1 cellular context compared by ENCODE assay signal in the genomic region with DNA sequence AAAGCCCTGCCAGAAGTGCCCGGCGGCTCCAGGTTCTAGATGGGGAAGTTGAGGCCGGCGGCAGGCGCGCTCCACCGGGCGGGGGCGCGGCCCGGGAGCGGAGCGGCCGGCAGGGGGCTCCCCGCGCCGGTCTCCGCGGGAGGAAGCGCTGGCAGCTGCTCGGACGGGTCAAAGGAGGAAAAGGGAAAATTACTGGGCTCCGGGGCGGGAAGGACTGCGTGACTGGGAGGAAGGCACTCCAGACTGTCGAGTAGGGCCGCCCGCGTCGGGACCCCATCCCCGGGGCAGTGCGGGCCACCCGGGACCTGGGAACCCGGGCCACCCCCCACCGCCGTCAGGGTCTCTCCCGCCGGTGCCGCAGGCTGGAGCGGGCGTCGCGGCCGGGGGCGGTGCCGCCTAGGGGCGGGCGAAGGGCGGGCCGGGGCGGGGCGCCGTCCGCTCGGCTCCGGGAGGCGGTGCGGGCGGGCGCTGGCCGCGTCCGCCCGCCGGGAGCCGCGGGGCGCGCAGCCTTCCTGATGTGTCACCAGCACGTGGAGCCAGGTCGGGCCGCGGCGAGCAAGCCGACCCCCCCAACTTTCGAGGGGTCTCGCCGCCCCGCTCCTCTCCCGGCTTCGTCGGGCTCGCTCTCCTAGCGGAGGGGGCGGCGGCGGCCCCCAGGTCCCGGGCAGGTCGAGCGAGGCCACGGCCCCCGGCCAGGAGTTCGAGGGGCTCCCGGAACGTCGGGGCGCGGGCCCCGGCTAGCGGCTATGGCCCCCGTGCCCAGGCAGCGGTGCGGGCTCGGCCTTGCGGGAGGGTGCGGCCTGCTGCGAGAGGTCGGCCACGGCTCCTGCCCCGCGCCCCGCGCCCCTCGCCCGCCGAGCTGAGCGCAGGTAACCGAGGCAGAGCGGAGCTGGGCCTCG.
TF ChIP-seq lines count a peak whose summit lies in the region.

No MANE protein-coding gene starts in this region.

TF ChIP-seq in HEK293, 187 proteins besides CTCF, POLR2A, EP300 and RAD21 (continued from another document):
- TF ChIP-seq, protein P1, sequence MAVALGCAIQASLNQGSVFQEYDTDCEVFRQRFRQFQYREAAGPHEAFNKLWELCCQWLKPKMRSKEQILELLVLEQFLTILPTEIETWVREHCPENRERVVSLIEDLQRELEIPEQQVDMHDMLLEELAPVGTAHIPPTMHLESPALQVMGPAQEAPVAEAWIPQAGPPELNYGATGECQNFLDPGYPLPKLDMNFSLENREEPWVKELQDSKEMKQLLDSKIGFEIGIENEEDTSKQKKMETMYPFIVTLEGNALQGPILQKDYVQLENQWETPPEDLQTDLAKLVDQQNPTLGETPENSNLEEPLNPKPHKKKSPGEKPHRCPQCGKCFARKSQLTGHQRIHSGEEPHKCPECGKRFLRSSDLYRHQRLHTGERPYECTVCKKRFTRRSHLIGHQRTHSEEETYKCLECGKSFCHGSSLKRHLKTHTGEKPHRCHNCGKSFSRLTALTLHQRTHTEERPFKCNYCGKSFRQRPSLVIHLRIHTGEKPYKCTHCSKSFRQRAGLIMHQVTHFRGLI (tag by site-specific recombination; IDR thresholded peaks at IDR 0.05): no peak
- TF ChIP-seq ZNF514 (tag by site-specific recombination; IDR thresholded peaks at IDR 0.05): no peak
- TF ChIP-seq, protein P2, sequence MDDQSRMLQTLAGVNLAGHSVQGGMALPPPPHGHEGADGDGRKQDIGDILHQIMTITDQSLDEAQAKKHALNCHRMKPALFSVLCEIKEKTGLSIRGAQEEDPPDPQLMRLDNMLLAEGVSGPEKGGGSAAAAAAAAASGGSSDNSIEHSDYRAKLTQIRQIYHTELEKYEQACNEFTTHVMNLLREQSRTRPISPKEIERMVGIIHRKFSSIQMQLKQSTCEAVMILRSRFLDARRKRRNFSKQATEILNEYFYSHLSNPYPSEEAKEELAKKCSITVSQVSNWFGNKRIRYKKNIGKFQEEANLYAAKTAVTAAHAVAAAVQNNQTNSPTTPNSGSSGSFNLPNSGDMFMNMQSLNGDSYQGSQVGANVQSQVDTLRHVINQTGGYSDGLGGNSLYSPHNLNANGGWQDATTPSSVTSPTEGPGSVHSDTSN (CRISPR knock-in tag; IDR thresholded peaks at IDR 0.05): 0 out of 2 replicates have a peak, but pooled peaks have one; percentile 14
- no peak for TF ChIP-seq KLF7 (tag by site-specific recombination; IDR thresholded peaks at IDR 0.05; ENCODE audit: borderline replicate concordance)
- TF ChIP-seq, protein P3, sequence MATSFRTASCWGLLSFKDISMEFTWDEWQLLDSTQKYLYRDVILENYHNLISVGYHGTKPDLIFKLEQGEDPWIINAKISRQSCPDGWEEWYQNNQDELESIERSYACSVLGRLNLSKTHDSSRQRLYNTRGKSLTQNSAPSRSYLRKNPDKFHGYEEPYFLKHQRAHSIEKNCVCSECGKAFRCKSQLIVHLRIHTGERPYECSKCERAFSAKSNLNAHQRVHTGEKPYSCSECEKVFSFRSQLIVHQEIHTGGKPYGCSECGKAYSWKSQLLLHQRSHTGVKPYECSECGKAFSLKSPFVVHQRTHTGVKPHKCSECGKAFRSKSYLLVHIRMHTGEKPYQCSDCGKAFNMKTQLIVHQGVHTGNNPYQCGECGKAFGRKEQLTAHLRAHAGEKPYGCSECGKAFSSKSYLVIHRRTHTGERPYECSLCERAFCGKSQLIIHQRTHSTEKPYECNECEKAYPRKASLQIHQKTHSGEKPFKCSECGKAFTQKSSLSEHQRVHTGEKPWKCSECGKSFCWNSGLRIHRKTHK (tag by site-specific recombination; IDR thresholded peaks at IDR 0.05): no peak
- TF ChIP-seq, protein P4, sequence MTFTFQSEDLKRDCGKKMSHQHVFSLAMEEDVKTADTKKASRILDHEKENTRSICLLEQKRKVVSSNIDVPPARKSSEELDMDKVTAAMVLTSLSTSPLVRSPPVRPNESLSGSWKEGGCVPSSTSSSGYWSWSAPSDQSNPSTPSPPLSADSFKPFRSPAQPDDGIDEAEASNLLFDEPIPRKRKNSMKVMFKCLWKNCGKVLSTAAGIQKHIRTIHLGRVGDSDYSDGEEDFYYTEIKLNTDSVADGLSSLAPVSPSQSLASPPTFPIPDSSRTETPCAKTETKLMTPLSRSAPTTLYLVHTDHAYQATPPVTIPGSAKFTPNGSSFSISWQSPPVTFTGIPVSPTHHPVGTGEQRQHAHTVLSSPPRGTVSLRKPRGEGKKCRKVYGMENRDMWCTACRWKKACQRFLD (tag by site-specific recombination; IDR thresholded peaks at IDR 0.05): no peak
- no peak for TF ChIP-seq ZNF311 (tag by site-specific recombination; IDR thresholded peaks at IDR 0.05; ENCODE audit: borderline replicate concordance)
- no peak for TF ChIP-seq ZNF169 (tag by site-specific recombination; IDR thresholded peaks at IDR 0.05)
- TF ChIP-seq ZNF324 (tag by site-specific recombination; IDR thresholded peaks at IDR 0.05): no peak
- no peak for TF ChIP-seq MZF1 (tag by site-specific recombination; IDR thresholded peaks at IDR 0.05; ENCODE audit: borderline replicate concordance)
- no peak for TF ChIP-seq ZNF624 (tag by site-specific recombination; IDR thresholded peaks at IDR 0.05)
- peak; percentile 89; the same call in 1 of the 2 replicates for TF ChIP-seq ZNF561 (tag by site-specific recombination; IDR thresholded peaks at IDR 0.05; ENCODE audit: borderline replicate concordance)
- TF ChIP-seq ZNF114 (tag by site-specific recombination; IDR thresholded peaks at IDR 0.05): no peak
- TF ChIP-seq, protein P5, sequence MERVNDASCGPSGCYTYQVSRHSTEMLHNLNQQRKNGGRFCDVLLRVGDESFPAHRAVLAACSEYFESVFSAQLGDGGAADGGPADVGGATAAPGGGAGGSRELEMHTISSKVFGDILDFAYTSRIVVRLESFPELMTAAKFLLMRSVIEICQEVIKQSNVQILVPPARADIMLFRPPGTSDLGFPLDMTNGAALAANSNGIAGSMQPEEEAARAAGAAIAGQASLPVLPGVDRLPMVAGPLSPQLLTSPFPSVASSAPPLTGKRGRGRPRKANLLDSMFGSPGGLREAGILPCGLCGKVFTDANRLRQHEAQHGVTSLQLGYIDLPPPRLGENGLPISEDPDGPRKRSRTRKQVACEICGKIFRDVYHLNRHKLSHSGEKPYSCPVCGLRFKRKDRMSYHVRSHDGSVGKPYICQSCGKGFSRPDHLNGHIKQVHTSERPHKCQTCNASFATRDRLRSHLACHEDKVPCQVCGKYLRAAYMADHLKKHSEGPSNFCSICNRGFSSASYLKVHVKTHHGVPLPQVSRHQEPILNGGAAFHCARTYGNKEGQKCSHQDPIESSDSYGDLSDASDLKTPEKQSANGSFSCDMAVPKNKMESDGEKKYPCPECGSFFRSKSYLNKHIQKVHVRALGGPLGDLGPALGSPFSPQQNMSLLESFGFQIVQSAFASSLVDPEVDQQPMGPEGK (tag by site-specific recombination; IDR thresholded peaks at IDR 0.05): 0 out of 2 replicates have a peak, but pooled peaks have one; percentile 42
- TF ChIP-seq, protein P6, sequence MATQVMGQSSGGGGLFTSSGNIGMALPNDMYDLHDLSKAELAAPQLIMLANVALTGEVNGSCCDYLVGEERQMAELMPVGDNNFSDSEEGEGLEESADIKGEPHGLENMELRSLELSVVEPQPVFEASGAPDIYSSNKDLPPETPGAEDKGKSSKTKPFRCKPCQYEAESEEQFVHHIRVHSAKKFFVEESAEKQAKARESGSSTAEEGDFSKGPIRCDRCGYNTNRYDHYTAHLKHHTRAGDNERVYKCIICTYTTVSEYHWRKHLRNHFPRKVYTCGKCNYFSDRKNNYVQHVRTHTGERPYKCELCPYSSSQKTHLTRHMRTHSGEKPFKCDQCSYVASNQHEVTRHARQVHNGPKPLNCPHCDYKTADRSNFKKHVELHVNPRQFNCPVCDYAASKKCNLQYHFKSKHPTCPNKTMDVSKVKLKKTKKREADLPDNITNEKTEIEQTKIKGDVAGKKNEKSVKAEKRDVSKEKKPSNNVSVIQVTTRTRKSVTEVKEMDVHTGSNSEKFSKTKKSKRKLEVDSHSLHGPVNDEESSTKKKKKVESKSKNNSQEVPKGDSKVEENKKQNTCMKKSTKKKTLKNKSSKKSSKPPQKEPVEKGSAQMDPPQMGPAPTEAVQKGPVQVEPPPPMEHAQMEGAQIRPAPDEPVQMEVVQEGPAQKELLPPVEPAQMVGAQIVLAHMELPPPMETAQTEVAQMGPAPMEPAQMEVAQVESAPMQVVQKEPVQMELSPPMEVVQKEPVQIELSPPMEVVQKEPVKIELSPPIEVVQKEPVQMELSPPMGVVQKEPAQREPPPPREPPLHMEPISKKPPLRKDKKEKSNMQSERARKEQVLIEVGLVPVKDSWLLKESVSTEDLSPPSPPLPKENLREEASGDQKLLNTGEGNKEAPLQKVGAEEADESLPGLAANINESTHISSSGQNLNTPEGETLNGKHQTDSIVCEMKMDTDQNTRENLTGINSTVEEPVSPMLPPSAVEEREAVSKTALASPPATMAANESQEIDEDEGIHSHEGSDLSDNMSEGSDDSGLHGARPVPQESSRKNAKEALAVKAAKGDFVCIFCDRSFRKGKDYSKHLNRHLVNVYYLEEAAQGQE (tag by site-specific recombination; IDR thresholded peaks at IDR 0.05): no peak
- TF ChIP-seq ZBTB20 (tag by site-specific recombination; IDR thresholded peaks at IDR 0.05): peak; percentile 46; the same call in 1 of the 2 replicates
- peak; percentile 92 for TF ChIP-seq GLIS2 (tag by site-specific recombination; IDR thresholded peaks at IDR 0.05)
